8 cellular contexts compared by ENCODE assay signal in genomic region chr12:6535960-6536847, GRCh38. TPM values are rescaled to one million over a fixed set of nuclear protein-coding genes. Genes with fewer than 3 reads are reported as not detected.
DNase-seq lines count a peak whose midpoint lies in the region; ATAC-seq and TF ChIP-seq lines count a peak whose summit lies in the region.

No MANE protein-coding gene starts in this region.

- no peaks in the 10 kb centered on the region for H3K9me3 Mint-ChIP-seq in CD14-positive monocyte
- H3K9me3 Mint-ChIP-seq in central memory CD8-positive, alpha-beta T cell: no peaks in the 10 kb centered on the region
- peaks cover 0 to 2% (median 0%) of the 10 kb centered on the region in 9 donors for H3K9me3 Mint-ChIP-seq in naive thymus-derived CD8-positive, alpha-beta T cell

- POLR2A ChIA-PET in naive thymus-derived CD8-positive, alpha-beta T cell (lab: Charles Lee): interaction anchor here (0.6 to 7.9 kb wide), 25 partner anchors 11 to 213 kb away, joined by 3 to 100 read pairs (median 6); partner anchors contain the start of genes CD27, MRPL51, NOP2 and VAMP1

- intact Hi-C loops in CD14-positive monocyte (cut with micrococcal nuclease): loop anchor here (2.0 to 10.0 kb wide), 7 partner anchors 13 to 419 kb away; partner anchors contain the start of genes MRPL51 (in 1 of the 2), PTPN6 (in 1 of the 2) and VAMP1 (in 1 of the 2)

- TF ChIP-seq POLR2A in NB4 (IDR thresholded peaks at IDR 0.05; ENCODE audit: extremely low read depth, insufficient read length): peak; percentile 6

- H3K27me3 Mint-ChIP-seq in CD14-positive monocyte (ENCODE audit: low read depth in 3 of 3): peaks cover 0 to 5% (median 2%) of the 10 kb centered on the region in 3 donors
- H3K27me3 Mint-ChIP-seq in central memory CD8-positive, alpha-beta T cell: no peaks in the 10 kb centered on the region
- no peaks in the 10 kb centered on the region for H3K27me3 Mint-ChIP-seq in naive thymus-derived CD8-positive, alpha-beta T cell

- peak overlapping the region; percentile 94 to 98 for H3K4me3 Mint-ChIP-seq in CD14-positive monocyte
- peak overlapping the region; percentile 95 for H3K4me3 Mint-ChIP-seq in central memory CD8-positive, alpha-beta T cell
- H3K4me3 Mint-ChIP-seq in naive thymus-derived CD8-positive, alpha-beta T cell: peak overlapping the region; percentile 87 to 97 (median 92)

- no peak for DNase-seq in CD14-positive monocyte (ENCODE audit: low spot score)
- DNase-seq in NB4 (ENCODE audit: low read depth): peak; percentile 19
- DNase-seq in central memory CD8-positive, alpha-beta T cell (ENCODE audit: low spot score in 2 of 2): no peak
- peak in 1 of 10 donors; percentile 22 for DNase-seq in naive thymus-derived CD8-positive, alpha-beta T cell
- no peak for DNase-seq in DMS153 (lab: John Stamatoyannopoulos, UW)
- no peak for DNase-seq in NCI-H2227 treated with DMSO at 0.1 percent for 48 hours (lab: John Stamatoyannopoulos, UW)
- DNase-seq in DMS79 treated with DMSO at 0.1 percent for 48 hours (lab: John Stamatoyannopoulos, UW): no peak

- H3K4me3 ChIP-seq in NB4 (ENCODE audit: low read depth, low read length): peak overlapping the region; percentile 95

- H3K27ac Mint-ChIP-seq in CD14-positive monocyte: peak overlapping the region; percentile 95 to 99 (median 98)
- peak overlapping the region; percentile 99 for H3K27ac Mint-ChIP-seq in central memory CD8-positive, alpha-beta T cell (ENCODE audit: low read depth)
- peak overlapping the region; percentile 90 to 99 (median 96) for H3K27ac Mint-ChIP-seq in naive thymus-derived CD8-positive, alpha-beta T cell

- ATAC-seq in central memory CD8-positive, alpha-beta T cell (replicated peaks; ENCODE audit: extremely low read depth, poor library complexity, severe bottlenecking): no peak
- ATAC-seq in naive thymus-derived CD8-positive, alpha-beta T cell: no peak
- no peak for ATAC-seq in GM18870 (IDR thresholded peaks at IDR 0.05; ENCODE audit: unreplicated experiment)

- H3K4me1 Mint-ChIP-seq in CD14-positive monocyte: peaks cover 74% of the 10 kb centered on the region
- peaks cover 72% of the 10 kb centered on the region for H3K4me1 Mint-ChIP-seq in central memory CD8-positive, alpha-beta T cell
- H3K4me1 Mint-ChIP-seq in naive thymus-derived CD8-positive, alpha-beta T cell: peaks cover 24 to 72% (median 67%) of the 10 kb centered on the region in 4 donors

- TF ChIP-seq CTCF in CD14-positive monocyte (IDR thresholded peaks at IDR 0.05): no peak
- no peak for TF ChIP-seq CTCF in NB4 (IDR thresholded peaks at IDR 0.05; ENCODE audit: low read depth, low read length)

- H3K36me3 Mint-ChIP-seq in CD14-positive monocyte: peaks cover 39 to 57% of the 10 kb centered on the region in 2 donors
- peaks cover 62% of the 10 kb centered on the region for H3K36me3 Mint-ChIP-seq in central memory CD8-positive, alpha-beta T cell (ENCODE audit: insufficient read depth)
- peaks cover 0 to 27% (median 12%) of the 10 kb centered on the region in 3 donors for H3K36me3 Mint-ChIP-seq in naive thymus-derived CD8-positive, alpha-beta T cell

RNA-seq across cellular contexts. Expression of gene GAPDH, which starts 1.9 kb away (rescaled TPM):
- polyA plus RNA-seq in CD14-positive monocyte: 1,000 to 10,000 TPM; 2,879 to 3,427 TPM
- 100 to 1,000 TPM; 355 to 363 TPM for total RNA-seq in naive thymus-derived CD8-positive, alpha-beta T cell
- 1,000 to 10,000 TPM; 1,014 to 1,110 (median 1,062) TPM for polyA plus RNA-seq in naive thymus-derived CD8-positive, alpha-beta T cell

RNA-seq across cellular contexts. Expression of gene IFFO1, which starts 19.6 kb away (rescaled TPM):
- 10 to 100 TPM; 10.7 to 11.1 TPM for polyA plus RNA-seq in CD14-positive monocyte
- 10 to 100 TPM; 40.9 to 45.9 TPM for total RNA-seq in naive thymus-derived CD8-positive, alpha-beta T cell
- polyA plus RNA-seq in naive thymus-derived CD8-positive, alpha-beta T cell: 10 to 100 TPM in 1 of 3 donors, 1 to 10 TPM in 2; 3.7 to 10.8 (median 4.4) TPM

RNA-seq across cellular contexts. Expression of gene NOP2, which starts 31.9 kb away (rescaled TPM):
- 1 to 10 TPM; 3.9 to 5.7 TPM for polyA plus RNA-seq in CD14-positive monocyte
- 100 to 1,000 TPM in 1 of 2 experiments, 10 to 100 TPM in 1; 99.2 to 104 TPM for total RNA-seq in naive thymus-derived CD8-positive, alpha-beta T cell
- polyA plus RNA-seq in naive thymus-derived CD8-positive, alpha-beta T cell: 10 to 100 TPM; 23.6 to 41.7 (median 24.7) TPM

RNA-seq across cellular contexts. Expression of gene NCAPD2, which starts 42.3 kb away (rescaled TPM):
- polyA plus RNA-seq in CD14-positive monocyte: 1 to 10 TPM; 6.2 to 8.3 TPM
- total RNA-seq in naive thymus-derived CD8-positive, alpha-beta T cell: 10 to 100 TPM; 40.4 to 46.3 TPM
- polyA plus RNA-seq in naive thymus-derived CD8-positive, alpha-beta T cell: 10 to 100 TPM; 24.7 to 45.3 (median 28.1) TPM

RNA-seq across cellular contexts. Expression of gene MRPL51, which starts 43.1 kb away (rescaled TPM):
- polyA plus RNA-seq in CD14-positive monocyte: 100 to 1,000 TPM; 189 to 238 TPM
- 10 to 100 TPM; 71.6 to 77.3 TPM for total RNA-seq in naive thymus-derived CD8-positive, alpha-beta T cell
- 100 to 1,000 TPM; 220 to 230 (median 224) TPM for polyA plus RNA-seq in naive thymus-derived CD8-positive, alpha-beta T cell
